Comparison of ENCODE assay signal across 25 cellular contexts in genomic region chr5:108629779-108630178, GRCh38.
"Had no signal": no experiment of that assay in that cellular context is flagged by ENCODE, and none has a peak within 500 bp of the region (broad histone marks: within the 10 kb centered on the region; RNA-seq: fewer than 3 reads in every experiment).

No MANE protein-coding gene starts in this region.

- H3K36me3 ChIP-seq: breast epithelium, Peyer's patch, SJCRH30 had no signal

- H3K4me3 Mint-ChIP-seq: activated CD4-positive, alpha-beta T cell treated with anti-CD3 and anti-CD28 coated beads for 36 hours; activated CD8-positive, alpha-beta T cell treated with anti-CD3 and anti-CD28 coated beads for 36 hours; activated naive CD4-positive, alpha-beta T cell treated with anti-CD3 and anti-CD28 coated beads, Interleukin-2, amount 50 U/mL, for 24 hours; activated T-cell treated with anti-CD3 and anti-CD28 coated beads, Interleukin-2, amount 50 U/mL, for 72 hours had no signal

- H3K27me3 ChIP-seq: breast epithelium, Peyer's patch, SJCRH30 had no signal

- H3K4me3 ChIP-seq: breast epithelium, Peyer's patch, SJCRH30 had no signal

- ATAC-seq: activated CD4-positive, alpha-beta T cell treated with anti-CD3 and anti-CD28 coated beads for 36 hours; activated CD8-positive, alpha-beta T cell treated with anti-CD3 and anti-CD28 coated beads for 36 hours; activated T-cell treated with anti-CD3 and anti-CD28 coated beads, Interleukin-2, amount 50 U/mL, for 72 hours had no signal

- H3K27ac ChIP-seq: breast epithelium, Peyer's patch, RWPE1, SJCRH30, VCaP had no signal

- H3K9me3 ChIP-seq: breast epithelium, Peyer's patch, SJCRH30, SK-N-SH had no signal

- H3K9ac ChIP-seq: SK-N-SH had no signal

- H3K27ac Mint-ChIP-seq: activated CD4-positive, alpha-beta T cell treated with anti-CD3 and anti-CD28 coated beads for 36 hours; activated CD8-positive, alpha-beta T cell treated with anti-CD3 and anti-CD28 coated beads for 36 hours; activated naive CD4-positive, alpha-beta T cell treated with anti-CD3 and anti-CD28 coated beads, Interleukin-2, amount 50 U/mL, for 24 hours; activated T-cell treated with anti-CD3 and anti-CD28 coated beads, Interleukin-2, amount 50 U/mL, for 72 hours had no signal

- H3K4me2 ChIP-seq: SK-N-SH had no signal

- H3K4me1 ChIP-seq: breast epithelium, Peyer's patch, SJCRH30 had no signal

- H3K9me3 Mint-ChIP-seq: activated CD8-positive, alpha-beta T cell treated with anti-CD3 and anti-CD28 coated beads for 36 hours; activated naive CD4-positive, alpha-beta T cell treated with anti-CD3 and anti-CD28 coated beads, Interleukin-2, amount 50 U/mL, for 24 hours; activated T-cell treated with anti-CD3 and anti-CD28 coated beads, Interleukin-2, amount 50 U/mL, for 72 hours had no signal

- H3K4me1 Mint-ChIP-seq: activated naive CD4-positive, alpha-beta T cell treated with anti-CD3 and anti-CD28 coated beads, Interleukin-2, amount 50 U/mL, for 24 hours had no signal

- DNase-seq: activated CD4-positive, alpha-beta T cell treated with anti-CD3 and anti-CD28 coated beads for 36 hours; activated CD8-positive, alpha-beta memory T cell treated with anti-CD3 and anti-CD28 coated beads, Interleukin-2, amount 50 U/mL, for 4 hours; activated CD8-positive, alpha-beta T cell treated with anti-CD3 and anti-CD28 coated beads for 36 hours; activated naive CD4-positive, alpha-beta T cell; activated T-cell treated with anti-CD3 and anti-CD28 coated beads, Interleukin-2, amount 50 U/mL, for 72 hours; aorta; caudate nucleus; MM.1S; NCI-H1105; NCI-H1436; NCI-H1694 treated with DMSO at 0.1 percent for 48 hours; NCI-H2029 treated with DMSO at 0.1 percent for 48 hours; NCI-H345; NCI-H510A; NCI-H748 treated with DMSO at 0.1 percent for 48 hours; NK-92 treated with Interleukin-12 subunit alpha and Interleukin-12 subunit beta, amount 100 ng/mL, for 24 hours; Peyer's patch; Right ventricle myocardium superior; SK-N-SH; T-helper 1 cell had no signal

- H3K36me3 Mint-ChIP-seq: activated naive CD4-positive, alpha-beta T cell treated with anti-CD3 and anti-CD28 coated beads, Interleukin-2, amount 50 U/mL, for 24 hours had no signal
